In the genomic region with DNA sequence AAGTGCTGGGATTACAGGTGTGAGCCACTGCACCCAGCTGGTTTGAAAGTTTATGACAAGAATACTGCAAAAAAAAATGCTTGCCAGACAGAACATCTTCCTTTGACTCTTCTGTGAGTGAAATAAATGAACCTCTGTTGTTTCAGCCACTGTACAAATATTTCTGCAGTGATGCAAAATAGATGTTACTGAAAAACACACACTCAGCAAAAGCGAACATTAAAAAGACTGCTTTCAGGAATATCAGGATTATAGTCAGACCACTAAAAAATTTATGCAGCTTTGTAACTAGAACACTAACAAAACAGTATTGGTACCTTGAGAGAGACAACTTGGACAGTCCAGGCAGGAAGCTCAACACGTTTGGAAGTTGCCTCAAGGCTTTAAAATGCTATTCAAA, we compare ENCODE assay signal across 15 cellular contexts. TPM values are rescaled to one million over a fixed set of nuclear protein-coding genes. Genes with fewer than 3 reads are reported as not detected.
DNase-seq lines count a peak whose midpoint lies in the region; ATAC-seq and TF ChIP-seq lines count a peak whose summit lies in the region.
"Had no signal": no experiment of that assay in that cellular context is flagged by ENCODE, and none has a peak within 500 bp of the region (broad histone marks: within the 10 kb centered on the region; RNA-seq: fewer than 3 reads in every experiment).

No MANE protein-coding gene starts in this region.

- no peak overlapping the region for H3K4ac ChIP-seq in IMR-90 (ENCODE audit: low read depth, low read length)

- dilution Hi-C loops in IMR-90 (cut with HindIII; ENCODE audit: low sequenced_read_pairs, unreplicated experiment), result no loop called here

- H2AK5ac ChIP-seq in IMR-90 (ENCODE audit: low read depth, low read length), result no peak overlapping the region

- 80% methylated on average over 1 of the region's 2 CpGs; no CpG with 5 or more reads in 1 of the 2 experiments for WGBS in IMR-90 (ENCODE audit: extremely low coverage in 2 of 2, insufficient read length in 1 of 2), 2 experiments

- peaks cover 18% of the 10 kb centered on the region for H3K4me1 Mint-ChIP-seq in activated CD4-positive, alpha-beta T cell treated with anti-CD3 and anti-CD28 coated beads, Interleukin-2, amount 10 ng/mL, durations not matched to agents 24 days and 14 days
- H3K4me1 Mint-ChIP-seq in activated CD4-positive, alpha-beta T cell treated with anti-CD3 and anti-CD28 coated beads, Interleukin-2, amount 10 ng/mL, durations not matched to agents 7 days and 5 days, result peaks cover 25% of the 10 kb centered on the region
- peaks cover 39% of the 10 kb centered on the region for H3K4me1 Mint-ChIP-seq in CD4-positive, alpha-beta T cell (ENCODE audit: low read depth)
- H3K4me1 Mint-ChIP-seq: GM23338 had no signal

- H3K27ac ChIP-seq in CD4-positive, alpha-beta T cell (ENCODE audit: low read depth, low read length), result no peak overlapping the region
- no peak overlapping the region for H3K27ac ChIP-seq in IMR-90 (ENCODE audit: insufficient read depth, low read length)
- H3K27ac ChIP-seq: 22Rv1, BLaER1 had no signal

- no peak overlapping the region for H3K4me2 ChIP-seq in IMR-90 (ENCODE audit: low read depth, low read length)
- H3K4me2 ChIP-seq: BLaER1, GM23338 had no signal

- H2BK15ac ChIP-seq in IMR-90 (ENCODE audit: low read depth, low read length), result no peak overlapping the region

- no peaks in the 10 kb centered on the region for H3K36me3 ChIP-seq in IMR-90 (ENCODE audit: control insufficient read depth, insufficient read depth, low read length)

- no peak overlapping the region for H2BK5ac ChIP-seq in IMR-90 (ENCODE audit: low read depth, low read length, poor library complexity, severe bottlenecking)

- H4K91ac ChIP-seq in IMR-90 (ENCODE audit: insufficient read depth, low read depth, low read length), result no peak overlapping the region

- no peak overlapping the region for H2BK20ac ChIP-seq in IMR-90 (ENCODE audit: low read depth, low read length)

- no peaks in the 10 kb centered on the region for H3K9me1 ChIP-seq in IMR-90 (ENCODE audit: insufficient read depth, low read length)

- no peak for ATAC-seq in CD4-positive, alpha-beta T cell (ENCODE audit: poor library complexity)
- ATAC-seq in IMR-90 (ENCODE audit: low read depth) (no peak), HG03378 (IDR thresholded peaks at IDR 0.05; ENCODE audit: unreplicated experiment) (no peak), GM19395 (IDR thresholded peaks at IDR 0.05; ENCODE audit: unreplicated experiment) (no peak), HG03439 (IDR thresholded peaks at IDR 0.05; ENCODE audit: unreplicated experiment) (no peak)
- ATAC-seq: GM23338 had no signal

- no peak overlapping the region for H3K4me3 ChIP-seq in IMR-90 (ENCODE audit: insufficient read depth, low read depth, low read length)
- H3K4me3 ChIP-seq: BLaER1, GM23338 had no signal

- H4K20me1 ChIP-seq in IMR-90 (ENCODE audit: insufficient read depth, low read length), result no peaks in the 10 kb centered on the region
- H4K20me1 ChIP-seq: BLaER1 had no signal

- TF ChIP-seq CTCF in CD4-positive, alpha-beta T cell (IDR thresholded peaks at IDR 0.05), result no peak
- TF ChIP-seq CTCF in IMR-90 (conservative IDR thresholded peaks at IDR 0.05; ENCODE audit: low read depth, low read length), result no peak

- no peak overlapping the region for H3K4me3 Mint-ChIP-seq in activated CD4-positive, alpha-beta T cell treated with anti-CD3 and anti-CD28 coated beads, Interleukin-2, amount 10 ng/mL, durations not matched to agents 24 days and 14 days
- no peak overlapping the region for H3K4me3 Mint-ChIP-seq in activated CD4-positive, alpha-beta T cell treated with anti-CD3 and anti-CD28 coated beads, Interleukin-2, amount 10 ng/mL, durations not matched to agents 7 days and 5 days
- no peak overlapping the region for H3K4me3 Mint-ChIP-seq in CD4-positive, alpha-beta T cell
- H3K4me3 Mint-ChIP-seq: CD14-positive monocyte, GM23338 had no signal

- no peaks in the 10 kb centered on the region for H3K27me3 ChIP-seq in CD4-positive, alpha-beta T cell (ENCODE audit: control insufficient read depth, insufficient read depth, low read length)
- no peaks in the 10 kb centered on the region for H3K27me3 ChIP-seq in IMR-90 (ENCODE audit: control insufficient read depth, insufficient read depth, low read length)
- H3K27me3 ChIP-seq: BLaER1 had no signal

- H3K36me3 Mint-ChIP-seq in activated CD4-positive, alpha-beta T cell treated with anti-CD3 and anti-CD28 coated beads, Interleukin-2, amount 10 ng/mL, durations not matched to agents 24 days and 14 days (ENCODE audit: low read depth), result peaks cover 12% of the 10 kb centered on the region
- H3K36me3 Mint-ChIP-seq in activated CD4-positive, alpha-beta T cell treated with anti-CD3 and anti-CD28 coated beads, Interleukin-2, amount 10 ng/mL, durations not matched to agents 7 days and 5 days (ENCODE audit: low read depth), result peaks cover 9% of the 10 kb centered on the region
- H3K36me3 Mint-ChIP-seq in CD4-positive, alpha-beta T cell (ENCODE audit: low read depth), result peaks cover 28% of the 10 kb centered on the region

- H3K79me1 ChIP-seq in IMR-90 (ENCODE audit: low read depth in 1 of 2, low read length in 2 of 2), result 0 out of 4 replicates have a peak, but pooled peaks cover 0 to 3% of the 10 kb centered on the region in 2 experiments

- no peak overlapping the region for H3K18ac ChIP-seq in IMR-90 (ENCODE audit: low read depth, low read length)

- no peak overlapping the region for H3K9ac ChIP-seq in IMR-90 (ENCODE audit: low read depth, low read length)
- H3K9ac ChIP-seq: BLaER1 had no signal

- no peaks in the 10 kb centered on the region for H3K9me3 ChIP-seq in CD4-positive, alpha-beta T cell (ENCODE audit: control insufficient read depth, low read length)
- no peaks in the 10 kb centered on the region for H3K9me3 ChIP-seq in IMR-90 (ENCODE audit: control insufficient read depth, insufficient read depth, low read length)
- H3K9me3 ChIP-seq: BLaER1, Caco-2 had no signal

- H2AK9ac ChIP-seq in IMR-90 (replicated peaks; ENCODE audit: low read depth, low read length, poor library complexity), result no peak overlapping the region

- intact Hi-C loops in activated CD4-positive, alpha-beta T cell treated with anti-CD3 and anti-CD28 coated beads, Interleukin-2, amount 10 ng/mL, durations not matched to agents 24 days and 14 days (cut with micrococcal nuclease), result no loop called here
- intact Hi-C loops in CD4-positive, alpha-beta T cell (cut with DNase I, micrococcal nuclease), result no loop called here
- intact Hi-C loops in IMR-90 (cut with micrococcal nuclease), result no loop called here

- no peak overlapping the region for H2AFZ ChIP-seq in IMR-90 (replicated peaks; ENCODE audit: low read length, poor library complexity)
- H2AFZ ChIP-seq: GM23338 had no signal

- no peak overlapping the region for H3K14ac ChIP-seq in IMR-90 (replicated peaks; ENCODE audit: low read depth, low read length)

- BruUV-seq in IMR-90 (replicated peaks; lab: Mats Ljungman, UMichigan), result no TSS peak

- TF ChIP-seq POLR2A in IMR-90 (IDR thresholded peaks at IDR 0.05; ENCODE audit: low read depth, low read length), result no peak

- POLR2A ChIA-PET in activated CD4-positive, alpha-beta T cell treated with anti-CD3 and anti-CD28 coated beads, Interleukin-2, amount 10 ng/mL, durations not matched to agents 7 days and 5 days (lab: Charles Lee), result no interaction called here
- POLR2A ChIA-PET in CD4-positive, alpha-beta T cell (lab: Charles Lee), result interaction anchor here (0.6 to 1.9 kb wide), 5 partner anchors 14 to 57 kb away, joined by 3 to 4 read pairs (median 3); partner anchors contain the start of gene SEPSECS
- POLR2A ChIA-PET in IMR-90 (lab: Charles Lee; ENCODE audit: unreplicated experiment), result no interaction called here

- no peaks in the 10 kb centered on the region for H3K27me3 Mint-ChIP-seq in activated CD4-positive, alpha-beta T cell treated with anti-CD3 and anti-CD28 coated beads, Interleukin-2, amount 10 ng/mL, durations not matched to agents 24 days and 14 days
- no peaks in the 10 kb centered on the region for H3K27me3 Mint-ChIP-seq in activated CD4-positive, alpha-beta T cell treated with anti-CD3 and anti-CD28 coated beads, Interleukin-2, amount 10 ng/mL, durations not matched to agents 7 days and 5 days
- H3K27me3 Mint-ChIP-seq in CD4-positive, alpha-beta T cell, result no peaks in the 10 kb centered on the region

- peaks cover 8% of the 10 kb centered on the region for H3K4me1 ChIP-seq in IMR-90 (ENCODE audit: control insufficient read depth, insufficient read depth, low read length)
- H3K4me1 ChIP-seq: BLaER1 had no signal

- H3K23ac ChIP-seq in IMR-90 (ENCODE audit: low read depth, low read length), result no peak overlapping the region

- no peak overlapping the region for H2BK120ac ChIP-seq in IMR-90 (ENCODE audit: low read depth, low read length)

- H3K56ac ChIP-seq in IMR-90 (ENCODE audit: extremely low read depth, insufficient read depth, low read length), result no peak overlapping the region

- peak; percentile 47 for DNase-seq in activated CD4-positive, alpha-beta T cell treated with anti-CD3 and anti-CD28 coated beads, Interleukin-2, amount 10 ng/mL, durations not matched to agents 24 days and 14 days
- DNase-seq in activated CD4-positive, alpha-beta T cell treated with anti-CD3 and anti-CD28 coated beads, Interleukin-2, amount 10 ng/mL, durations not matched to agents 7 days and 5 days, result no peak
- no peak for DNase-seq in CD4-positive, alpha-beta T cell
- DNase-seq in IMR-90 (no peak), foreskin melanocyte (peak; percentile 47)
- DNase-seq: Caco-2, GDM1, HCEC 1CT had no signal

- no peak overlapping the region for H3K27ac Mint-ChIP-seq in activated CD4-positive, alpha-beta T cell treated with anti-CD3 and anti-CD28 coated beads, Interleukin-2, amount 10 ng/mL, durations not matched to agents 24 days and 14 days
- H3K27ac Mint-ChIP-seq in activated CD4-positive, alpha-beta T cell treated with anti-CD3 and anti-CD28 coated beads, Interleukin-2, amount 10 ng/mL, durations not matched to agents 7 days and 5 days, result no peak overlapping the region
- peak overlapping the region; percentile 56 for H3K27ac Mint-ChIP-seq in CD4-positive, alpha-beta T cell
- H3K27ac Mint-ChIP-seq: GM23338 had no signal

- CTCF ChIA-PET in activated CD4-positive, alpha-beta T cell treated with anti-CD3 and anti-CD28 coated beads, Interleukin-2, amount 10 ng/mL, durations not matched to agents 7 days and 5 days (lab: Charles Lee), result interaction anchor here (0.7 kb wide), 1 partner anchor 190 kb away, joined by 3 read pairs; no protein-coding TSS in a partner anchor
- CTCF ChIA-PET in CD4-positive, alpha-beta T cell (lab: Charles Lee), result interaction anchor here (1.1 to 1.3 kb wide), 2 partner anchors 135 to 190 kb away, joined by 3 read pairs; partner anchors contain the start of gene ZCCHC4
- CTCF ChIA-PET in IMR-90 (lab: Yijun Ruan, JAX), result interaction anchor here (1.1 kb wide), 1 partner anchor 190 kb away, joined by 4 read pairs; no protein-coding TSS in a partner anchor

- TF ChIP-seq RAD21 in IMR-90 (IDR thresholded peaks at IDR 0.05; ENCODE audit: low read length), result no peak

- in situ Hi-C loops in IMR-90 (cut with MboI; ENCODE audit: low sequenced_read_pairs), result no loop called here

- H4K5ac ChIP-seq in IMR-90 (ENCODE audit: low read depth, low read length), result no peak overlapping the region

- no peak overlapping the region for H4K8ac ChIP-seq in IMR-90 (ENCODE audit: low read depth in 2 of 2, low read length in 2 of 2)

- no peaks in the 10 kb centered on the region for H3K9me3 Mint-ChIP-seq in activated CD4-positive, alpha-beta T cell treated with anti-CD3 and anti-CD28 coated beads, Interleukin-2, amount 10 ng/mL, durations not matched to agents 24 days and 14 days
- no peaks in the 10 kb centered on the region for H3K9me3 Mint-ChIP-seq in activated CD4-positive, alpha-beta T cell treated with anti-CD3 and anti-CD28 coated beads, Interleukin-2, amount 10 ng/mL, durations not matched to agents 7 days and 5 days
- no peaks in the 10 kb centered on the region for H3K9me3 Mint-ChIP-seq in CD4-positive, alpha-beta T cell
- H3K9me3 Mint-ChIP-seq: GM23338 had no signal

RNA-seq across cellular contexts. Expression of gene SEPSECS, which starts 16.9 kb away (rescaled TPM):
- total RNA-seq in activated CD4-positive, alpha-beta T cell treated with anti-CD3 and anti-CD28 coated beads, Interleukin-2, amount 10 ng/mL, durations not matched to agents 24 days and 14 days, result 12.0 and 13.2 TPM in 2 replicates
- 10 to 100 TPM; 13.9 to 14.3 TPM for total RNA-seq in activated CD4-positive, alpha-beta T cell treated with anti-CD3 and anti-CD28 coated beads, Interleukin-2, amount 10 ng/mL, durations not matched to agents 7 days and 5 days
- 10 to 100 TPM; 18.5 to 18.7 TPM for total RNA-seq in CD4-positive, alpha-beta T cell
- 5.0 and 6.7 TPM in 2 replicates for total RNA-seq in IMR-90 (2012; rRNA removed)
- 1.2 and 1.7 TPM in 2 replicates for polyA plus RNA-seq in IMR-90 (2012; rRNA removed)
- 0.25 and 0.35 TPM in 2 replicates for polyA plus RNA-seq in IMR-90 (2012; cell fraction: cytosol; rRNA removed)
- 0.54 and 4.7 TPM in 2 replicates for polyA plus RNA-seq in IMR-90 (2012; cell fraction: nucleus; rRNA removed; ENCODE audit: low replicate concordance)

RNA-seq across cellular contexts. Expression of gene PI4K2B, which starts 56.7 kb away (rescaled TPM):
- total RNA-seq in activated CD4-positive, alpha-beta T cell treated with anti-CD3 and anti-CD28 coated beads, Interleukin-2, amount 10 ng/mL, durations not matched to agents 24 days and 14 days, result 32.8 and 34.2 TPM in 2 replicates
- total RNA-seq in activated CD4-positive, alpha-beta T cell treated with anti-CD3 and anti-CD28 coated beads, Interleukin-2, amount 10 ng/mL, durations not matched to agents 7 days and 5 days, result 10 to 100 TPM; 37.2 to 37.4 TPM
- 1 to 10 TPM; 7.0 to 7.2 TPM for total RNA-seq in CD4-positive, alpha-beta T cell
- 6.5 and 25.3 TPM in 2 replicates for total RNA-seq in IMR-90 (2012; rRNA removed)
- 6.5 and 7.6 TPM in 2 replicates for polyA plus RNA-seq in IMR-90 (2012; rRNA removed)
- polyA plus RNA-seq in IMR-90 (2012; cell fraction: cytosol; rRNA removed), result 1.5 and 1.9 TPM in 2 replicates
- polyA plus RNA-seq in IMR-90 (2012; cell fraction: nucleus; rRNA removed; ENCODE audit: low replicate concordance), result 1.1 and 2.6 TPM in 2 replicates

Comparison
In these comparisons a context has a peak if more than half of its experiments do, and no peak if none do; other contexts are left out.
1. DNase-seq: peak in activated CD4-positive, alpha-beta T cell treated with anti-CD3 and anti-CD28 coated beads, Interleukin-2, amount 10 ng/mL, durations not matched to agents 24 days and 14 days (single experiment) and foreskin melanocyte (single experiment); none in activated CD4-positive, alpha-beta T cell treated with anti-CD3 and anti-CD28 coated beads, Interleukin-2, amount 10 ng/mL, durations not matched to agents 7 days and 5 days (single experiment), CD4-positive, alpha-beta T cell (0 of 10) and IMR-90 (single experiment).